ENCODE assay signal across 8 cellular contexts in the genomic region with DNA sequence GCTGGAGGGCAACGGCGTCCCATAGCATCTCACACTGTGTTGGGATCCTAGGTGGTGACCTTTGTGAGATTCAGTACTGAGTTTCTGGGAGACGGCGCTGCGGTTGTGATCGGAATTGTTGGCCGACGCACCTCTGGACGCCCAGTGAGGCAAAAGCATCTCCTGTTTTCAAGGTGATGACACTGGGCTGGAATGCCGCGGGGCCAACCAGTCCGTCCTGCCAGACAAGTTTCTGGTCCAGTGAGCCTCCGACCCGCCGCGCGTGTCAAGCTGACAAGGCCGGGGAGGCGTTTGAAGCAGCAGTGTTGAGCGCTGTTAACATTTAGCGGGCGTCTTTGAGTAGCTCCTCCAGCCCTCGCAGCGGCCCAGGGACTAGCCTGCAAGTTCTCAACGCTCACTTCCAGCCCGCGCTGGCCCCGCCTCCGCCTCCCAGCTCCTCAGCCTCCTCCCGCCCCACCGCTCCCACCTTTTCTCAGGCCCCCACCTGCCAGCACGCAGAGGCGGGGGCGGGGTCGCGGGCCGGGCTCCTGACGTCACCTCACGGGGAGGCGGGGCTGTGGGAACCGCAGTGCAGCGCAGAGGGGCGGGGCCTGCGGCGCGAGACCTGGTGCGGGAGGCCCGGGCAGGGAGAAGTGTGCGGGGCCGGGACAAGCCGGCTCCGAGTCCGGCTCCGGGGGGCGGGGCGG.
DNase-seq lines count a peak whose midpoint lies in the region; ATAC-seq and TF ChIP-seq lines count a peak whose summit lies in the region.

No MANE protein-coding gene starts in this region.

- peaks cover 11% of the 10 kb centered on the region for H3K4me1 Mint-ChIP-seq in memory B cell

- ATAC-seq in GM19328 (IDR thresholded peaks at IDR 0.05; ENCODE audit: unreplicated experiment) (peak; percentile 58), HG03460 (IDR thresholded peaks at IDR 0.05; ENCODE audit: unreplicated experiment) (peak; percentile 53), memory B cell (ENCODE audit: low read depth) (peak; percentile 82)

- H3K4me3 Mint-ChIP-seq in memory B cell: peak overlapping the region; percentile 77

- peak overlapping the region; percentile 32 for H3K27ac ChIP-seq in effector memory CD4-positive, alpha-beta T cell (ENCODE audit: insufficient read depth, low read length, poor library complexity, severe bottlenecking)

- no peak overlapping the region for H3K27ac Mint-ChIP-seq in memory B cell

- H3K4me3 ChIP-seq in AG09309 (ENCODE audit: control insufficient read depth, low read depth, low read length): peak overlapping the region; percentile 45
- H3K4me3 ChIP-seq in effector memory CD4-positive, alpha-beta T cell (ENCODE audit: insufficient read depth, low read depth, low read length, poor library complexity, severe bottlenecking): peak overlapping the region; percentile 70

- H3K9me3 ChIP-seq in effector memory CD4-positive, alpha-beta T cell (ENCODE audit: control insufficient read depth, low read length): no peaks in the 10 kb centered on the region

- DNase-seq in AG09309 (ENCODE audit: low read depth) (no peak), NCI-H82 (lab: John Stamatoyannopoulos, UW) (peak; percentile 90), memory B cell (ENCODE audit: low spot score in 2 of 2) (peak; percentile 79 to 89)
- peak; percentile 94 for DNase-seq in activated CD8-positive, alpha-beta memory T cell treated with anti-CD3 and anti-CD28 coated beads for 24 hours
- DNase-seq in effector memory CD4-positive, alpha-beta T cell: peak; percentile 85 to 88 (median 87)
- peak; percentile 56 to 85 (median 63) for DNase-seq in stimulated activated CD4-positive, alpha-beta T cell treated with anti-CD3 and anti-CD28 coated beads, TNF-alpha, amount 100 ng/mL, for 48 hours (ENCODE audit: low read depth in 3 of 3)

- H3K36me3 Mint-ChIP-seq in memory B cell: peaks cover 3% of the 10 kb centered on the region

- peaks cover 12% of the 10 kb centered on the region for H3K4me1 ChIP-seq in effector memory CD4-positive, alpha-beta T cell (ENCODE audit: control insufficient read depth, insufficient read depth, low read length, poor library complexity, severe bottlenecking)

- peaks cover 3% of the 10 kb centered on the region for H3K9me3 Mint-ChIP-seq in memory B cell

- H3K27me3 ChIP-seq in effector memory CD4-positive, alpha-beta T cell (replicated peaks; ENCODE audit: control insufficient read depth, insufficient read depth, low read length, poor library complexity, severe bottlenecking): peaks cover 3% of the 10 kb centered on the region

- no peak for TF ChIP-seq CTCF in AG09309 (IDR thresholded peaks at IDR 0.05; ENCODE audit: control insufficient read depth, insufficient read depth, low read depth, low read length, missing control alignments)

- H3K27me3 Mint-ChIP-seq in memory B cell: peaks cover 25% of the 10 kb centered on the region

- no peaks in the 10 kb centered on the region for H3K36me3 ChIP-seq in effector memory CD4-positive, alpha-beta T cell (ENCODE audit: control insufficient read depth, insufficient read depth, low read length)
